ENCODE assay signal across 13 cellular contexts in the genomic region with DNA sequence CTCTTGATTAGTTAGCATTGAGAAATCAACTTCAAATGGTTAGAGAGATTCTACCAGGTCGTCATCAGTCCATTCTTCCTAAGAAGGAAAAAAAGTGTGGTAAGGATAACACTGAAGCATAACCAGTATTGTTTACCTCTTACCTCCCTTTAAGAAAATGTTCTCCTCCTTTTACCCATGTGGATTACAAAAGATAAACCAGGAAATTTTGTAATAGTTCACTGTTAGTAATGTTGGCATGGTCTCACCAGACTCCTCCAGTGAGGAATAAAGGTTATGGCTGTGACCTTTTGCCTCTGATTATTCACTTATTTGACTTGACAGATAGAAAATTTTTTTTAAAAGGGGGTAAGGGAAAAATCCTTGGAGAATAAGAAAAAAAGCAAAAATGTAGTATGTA. TPM values are rescaled to one million over a fixed set of nuclear protein-coding genes. Genes with fewer than 3 reads are reported as not detected.
A peak's percentile ranks its signal among the peaks of the same experiment; 100 is the strongest.
DNase-seq lines count a peak whose midpoint lies in the region; ATAC-seq and TF ChIP-seq lines count a peak whose summit lies in the region.
"Had no signal": no experiment of that assay in that cellular context is flagged by ENCODE, and none has a peak within 500 bp of the region (broad histone marks: within the 10 kb centered on the region; RNA-seq: fewer than 3 reads in every experiment).

No MANE protein-coding gene starts in this region.

- no peak for ATAC-seq in HG02588 (IDR thresholded peaks at IDR 0.05; ENCODE audit: unreplicated experiment)
- no peak for ATAC-seq in GM18861 (IDR thresholded peaks at IDR 0.05; ENCODE audit: unreplicated experiment)

- H3K27me3 ChIP-seq in transverse colon (no peaks in the 10 kb centered on the region), hepatocyte (no peaks in the 10 kb centered on the region)
- H3K27me3 ChIP-seq: dorsolateral prefrontal cortex had no signal

- H3K9me3 Mint-ChIP-seq in osteocyte (ENCODE audit: unreplicated experiment) = no peaks in the 10 kb centered on the region

- no peaks in the 10 kb centered on the region for H3K9me2 ChIP-seq in hepatocyte (replicated peaks; ENCODE audit: insufficient read depth)

- peaks cover 60% of the 10 kb centered on the region for H3K36me3 Mint-ChIP-seq in osteocyte (ENCODE audit: unreplicated experiment)

- DNase-seq in EH (ENCODE audit: low read depth) = peak; percentile 69
- peak; percentile 7 for DNase-seq in RPMI7951 (ENCODE audit: low read depth)
- DNase-seq in fibroblast of gingiva (ENCODE audit: low read depth) = peak; percentile 84
- no peak for DNase-seq in osteocyte (ENCODE audit: extremely low spot score, unreplicated experiment)
- no peak for DNase-seq in transverse colon
- DNase-seq in hepatocyte (ENCODE audit: low spot score) = no peak
- DNase-seq: activated gamma-delta T cell, DMS 273 treated with DMSO at 0.1 percent for 48 hours, dorsolateral prefrontal cortex, NCI-H1048, NCI-H526 had no signal

- no peak overlapping the region for H3K4me2 ChIP-seq in hepatocyte

- H3K4me1 ChIP-seq in transverse colon (peaks cover 0 to 2% (median 0%) of the 10 kb centered on the region in 4 donors), hepatocyte (ENCODE audit: insufficient read depth) (no peaks in the 10 kb centered on the region)

- H3K4me3 Mint-ChIP-seq in osteocyte (ENCODE audit: unreplicated experiment) = peak overlapping the region; percentile 4

- TF ChIP-seq EP300 in transverse colon (IDR thresholded peaks at IDR 0.05; ENCODE audit: low read depth) = no peak

- no peaks in the 10 kb centered on the region for H3K79me2 ChIP-seq in hepatocyte

- H3K27me3 Mint-ChIP-seq in osteocyte (ENCODE audit: unreplicated experiment) = no peaks in the 10 kb centered on the region

- H3K36me3 ChIP-seq in transverse colon = peaks cover 0 to 86% (median 24%) of the 10 kb centered on the region in 4 donors
- peaks cover 7% of the 10 kb centered on the region for H3K36me3 ChIP-seq in hepatocyte (replicated peaks; ENCODE audit: insufficient read depth, low read depth)

- H3K9me3 ChIP-seq in transverse colon (no peaks in the 10 kb centered on the region), hepatocyte (ENCODE audit: low read depth) (no peaks in the 10 kb centered on the region)

- H3K27ac Mint-ChIP-seq in osteocyte (ENCODE audit: unreplicated experiment) = peak overlapping the region; percentile 95

- H3K27ac ChIP-seq in transverse colon (no peak overlapping the region), hepatocyte (no peak overlapping the region)

- H3K4me3 ChIP-seq in transverse colon = no peak overlapping the region
- no peak overlapping the region for H3K4me3 ChIP-seq in hepatocyte
- H3K4me3 ChIP-seq: dorsolateral prefrontal cortex had no signal

- TF ChIP-seq POLR2A in transverse colon (IDR thresholded peaks at IDR 0.05) = no peak

- intact Hi-C loops in transverse colon (cut with DNase I; ENCODE audit: low total_unique reads) = no loop called here

- in situ Hi-C loops in transverse colon (cut with MboI; ENCODE audit: low pct_ligation_motif_present in 1 of 4, low pct_unique_long_range_greater_than_20kb in 1 of 4, low sequenced_read_pairs in 3 of 4) = loop anchor here in 1 of 4 donors (25.0 kb wide), 2 partner anchors 132 to 332 kb away; a partner anchor contains a TSS

- TF ChIP-seq CTCF in osteocyte (IDR thresholded peaks at IDR 0.05) (no peak), transverse colon (IDR thresholded peaks at IDR 0.05) (no peak), hepatocyte (IDR thresholded peaks at IDR 0.05; ENCODE audit: poor library complexity) (no peak)

- no peaks in the 10 kb centered on the region for H4K20me1 ChIP-seq in hepatocyte (ENCODE audit: insufficient read depth, poor library complexity, severe bottlenecking)

- H2AFZ ChIP-seq in hepatocyte = no peak overlapping the region

- whole genome bisulfite sequencing in transverse colon (ENCODE audit: low coverage in 1 of 2), 2 donors = 64 to 82% methylated on average over 1 of the region's 1 CpG
- WGBS in hepatocyte (ENCODE audit: low lambda C conversion rate, missing lambda C conversion rate) = 91% methylated on average over 1 of the region's 1 CpG

- H3K4me1 Mint-ChIP-seq in osteocyte (ENCODE audit: unreplicated experiment) = peaks cover 59% of the 10 kb centered on the region

RNA-seq across cellular contexts. Expression of a gene that starts 18.3 kb away (rescaled TPM):
- total RNA-seq in RPMI7951 (2014; rRNA removed; shearing (Covaris generic)) = 86.4 and 105 TPM in 2 replicates
- total RNA-seq in osteocyte = 31.1 and 32.6 TPM in 2 replicates
- 100 to 1,000 TPM in 1 of 4 donors, 10 to 100 TPM in 3; 23.9 to 163 (median 68.3) TPM for total RNA-seq in transverse colon
- total RNA-seq in hepatocyte = 65.7 and 66.5 TPM in 2 replicates
- polyA plus RNA-seq in hepatocyte = 42.3 and 46.0 TPM in 2 replicates

Comparison
In these comparisons a context has a peak if more than half of its experiments do, and no peak if none do; other contexts are left out.
1. DNase-seq: peak in EH (single experiment), RPMI7951 (single experiment) and fibroblast of gingiva (single experiment); none in osteocyte (single experiment), transverse colon (single experiment) and hepatocyte (single experiment).